In the genomic region with DNA sequence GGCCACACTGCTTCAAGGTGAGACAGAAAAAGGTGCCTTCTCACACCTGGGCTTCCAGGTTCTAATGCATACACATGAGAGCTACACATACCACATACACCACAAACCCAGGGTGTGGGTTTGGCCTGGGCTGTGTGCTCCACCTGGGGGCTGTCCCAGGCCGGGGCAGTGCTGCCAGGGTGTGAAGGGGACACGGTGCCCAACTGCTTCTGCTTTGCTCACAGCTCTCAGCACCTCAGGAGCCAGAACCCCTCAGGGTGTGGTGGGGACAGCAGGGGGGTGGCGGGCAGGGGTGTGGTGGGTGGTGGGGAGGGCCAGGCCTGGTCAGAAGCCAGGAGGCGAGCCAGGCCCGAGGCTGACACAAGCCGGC, we compare ENCODE assay signal across 14 cellular contexts. TPM values are rescaled to one million over a fixed set of nuclear protein-coding genes. Genes with fewer than 3 reads are reported as not detected.
DNase-seq lines count a peak whose midpoint lies in the region; TF ChIP-seq lines count a peak whose summit lies in the region.
"Had no signal": no experiment of that assay in that cellular context is flagged by ENCODE, and none has a peak within 500 bp of the region (broad histone marks: within the 10 kb centered on the region; RNA-seq: fewer than 3 reads in every experiment).

No MANE protein-coding gene starts in this region.

- peaks cover 4% of the 10 kb centered on the region for H3K27me3 Mint-ChIP-seq in glutamatergic neuron (ENCODE audit: unreplicated experiment)
- H3K27me3 Mint-ChIP-seq: activated B cell treated with CpG ODN at 0.5 μM for 24 hours had no signal

- TF ChIP-seq CTCF in glutamatergic neuron (IDR thresholded peaks at IDR 0.05; ENCODE audit: partially characterized antibody, unreplicated experiment) (no peak), BE2C (IDR thresholded peaks at IDR 0.05; ENCODE audit: low read depth, low read length) (no peak)

- DNase-seq in DMS53 (lab: John Stamatoyannopoulos, UW) = peak; percentile 86
- peak; percentile 47 for DNase-seq in LoVo (ENCODE audit: low spot score)
- peak; percentile 73 for DNase-seq in cerebellar cortex (ENCODE audit: low spot score)
- no peak for DNase-seq in stimulated activated CD8-positive, alpha-beta memory T cell treated with anti-CD3 and anti-CD28 coated beads, Interleukin-4, amount 100 ng/mL, for 48 hours
- no peak for DNase-seq in glutamatergic neuron
- DNase-seq in SK-N-DZ (ENCODE audit: low spot score) = no peak
- no peak for DNase-seq in BE2C
- DNase-seq: activated B cell treated with CpG ODN at 0.5 μM for 24 hours; activated naive CD8-positive, alpha-beta T cell treated with anti-CD3 and anti-CD28 coated beads for 36 hours; right lobe of liver had no signal

- H3K9me3 Mint-ChIP-seq in glutamatergic neuron (ENCODE audit: unreplicated experiment) = peaks cover 3% of the 10 kb centered on the region

- H3K36me3 ChIP-seq in mucosa of stomach (ENCODE audit: control insufficient read depth, insufficient read depth, low read length) = no peaks in the 10 kb centered on the region
- H3K36me3 ChIP-seq in BE2C = no peaks in the 10 kb centered on the region
- H3K36me3 ChIP-seq: right lobe of liver had no signal

- H3K27me3 ChIP-seq in mucosa of stomach (ENCODE audit: control insufficient read depth, insufficient read depth, low read length) (no peaks in the 10 kb centered on the region), BE2C (no peaks in the 10 kb centered on the region)
- H3K27me3 ChIP-seq: right lobe of liver had no signal

- H3K9me3 ChIP-seq in mucosa of stomach (ENCODE audit: control insufficient read depth, low read length) (no peaks in the 10 kb centered on the region), BE2C (peaks cover 3% of the 10 kb centered on the region; the same call in 1 of the 2 replicates)
- H3K9me3 ChIP-seq: right lobe of liver had no signal

- no peak overlapping the region for H3K4me3 Mint-ChIP-seq in glutamatergic neuron (ENCODE audit: unreplicated experiment)
- H3K4me3 Mint-ChIP-seq: activated B cell treated with CpG ODN at 0.5 μM for 24 hours; activated naive CD8-positive, alpha-beta T cell treated with anti-CD3 and anti-CD28 coated beads for 36 hours; CD14-positive monocyte had no signal

- H3K4me1 ChIP-seq in mucosa of stomach (ENCODE audit: control insufficient read depth, insufficient read depth, low read length) = peaks cover 14% of the 10 kb centered on the region
- peaks cover 9% of the 10 kb centered on the region for H3K4me1 ChIP-seq in BE2C
- H3K4me1 ChIP-seq: right lobe of liver had no signal

- H3K4me1 Mint-ChIP-seq in glutamatergic neuron (ENCODE audit: low read depth, unreplicated experiment) = peaks cover 4% of the 10 kb centered on the region
- H3K4me1 Mint-ChIP-seq: activated naive CD8-positive, alpha-beta T cell treated with anti-CD3 and anti-CD28 coated beads for 36 hours had no signal

- H3K4me3 ChIP-seq in mucosa of stomach (ENCODE audit: low read length) (no peak overlapping the region), BE2C (ENCODE audit: low read depth, low read length) (no peak overlapping the region)
- H3K4me3 ChIP-seq: esophagus muscularis mucosa, right lobe of liver had no signal

- H3K36me3 Mint-ChIP-seq in glutamatergic neuron (ENCODE audit: unreplicated experiment) = peaks cover 8% of the 10 kb centered on the region

- no peak overlapping the region for H3K27ac Mint-ChIP-seq in glutamatergic neuron (ENCODE audit: unreplicated experiment)
- H3K27ac Mint-ChIP-seq: activated B cell treated with CpG ODN at 0.5 μM for 24 hours; activated naive CD8-positive, alpha-beta T cell treated with anti-CD3 and anti-CD28 coated beads for 36 hours; CD14-positive monocyte had no signal

- H3K9ac ChIP-seq in mucosa of stomach (ENCODE audit: low read length) = peak overlapping the region; percentile 12

RNA-seq across cellular contexts. Expression of a gene that starts 51.1 kb away (rescaled TPM):
- 15.4 TPM for total RNA-seq in glutamatergic neuron (ENCODE audit: unreplicated experiment)
- polyA plus RNA-seq in SK-N-DZ (2014; cell fraction: cytosol; rRNA removed) = 22.0 and 22.4 TPM in 2 replicates
- polyA plus RNA-seq in SK-N-DZ (2014; cell fraction: nucleus; rRNA removed) = 9.9 and 11.6 TPM in 2 replicates
- polyA plus RNA-seq in BE2C (2012; ENCODE audit: insufficient read depth, insufficient read length, low read depth) = 34.0 TPM

RNA-seq across cellular contexts. Expression of a gene that starts 53.5 kb away (rescaled TPM):
- not detected for total RNA-seq in glutamatergic neuron (ENCODE audit: unreplicated experiment)
- not detected in 2 replicates for polyA plus RNA-seq in SK-N-DZ (2014; cell fraction: cytosol; rRNA removed)
- not detected in 2 replicates for polyA plus RNA-seq in SK-N-DZ (2014; cell fraction: nucleus; rRNA removed)
- not detected for polyA plus RNA-seq in BE2C (2012; ENCODE audit: insufficient read depth, insufficient read length, low read depth)
- total RNA-seq: activated B cell treated with CpG ODN at 0.5 μM for 24 hours; activated naive CD8-positive, alpha-beta T cell treated with anti-CD3 and anti-CD28 coated beads for 36 hours; esophagus muscularis mucosa; mononuclear cell; right lobe of liver had no signal
- polyA plus RNA-seq: CD14-positive monocyte had no signal

Comparison
In these comparisons a context has a peak if more than half of its experiments do, and no peak if none do; other contexts are left out.
1. DNase-seq: peak in DMS53 (single experiment), LoVo (single experiment) and cerebellar cortex (single experiment); none in stimulated activated CD8-positive, alpha-beta memory T cell treated with anti-CD3 and anti-CD28 coated beads, Interleukin-4, amount 100 ng/mL, for 48 hours (single experiment), glutamatergic neuron (single experiment), SK-N-DZ (single experiment) and BE2C (single experiment).